5 cellular contexts compared by ENCODE assay signal in the genomic region with DNA sequence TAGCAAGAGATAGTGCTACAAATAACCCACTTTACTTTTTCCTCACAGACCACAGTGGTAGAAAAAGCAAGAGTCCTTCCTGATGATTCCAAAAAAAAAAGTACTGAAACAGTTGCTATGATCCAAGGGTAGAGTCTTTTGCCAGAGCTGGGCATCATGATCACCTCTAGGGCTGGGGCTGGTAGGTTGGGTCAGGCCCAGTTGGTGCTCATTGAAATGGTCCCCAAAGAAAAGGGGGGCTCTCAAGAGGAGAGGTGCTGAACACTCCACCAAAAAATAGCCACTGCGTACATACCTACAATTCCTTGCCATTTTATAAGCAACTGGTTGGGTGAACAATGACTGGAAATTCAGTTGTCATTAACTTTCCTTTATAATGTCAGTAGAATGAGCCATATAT. TPM values are rescaled to one million over a fixed set of nuclear protein-coding genes. Genes with fewer than 3 reads are reported as not detected.
"Had no signal": no experiment of that assay in that cellular context is flagged by ENCODE, and none has a peak within 500 bp of the region (broad histone marks: within the 10 kb centered on the region; RNA-seq: fewer than 3 reads in every experiment).

No MANE protein-coding gene starts in this region.

RNA-seq across cellular contexts. Expression of a gene that starts 30.9 kb away (rescaled TPM):
- total RNA-seq: GM23248, GM23338, H1, H9, HFFc6 had no signal
